9 cellular contexts compared by ENCODE assay signal in genomic region chr7:93663561-93664299, GRCh38.
"Had no signal": no experiment of that assay in that cellular context is flagged by ENCODE, and none has a peak within 500 bp of the region (broad histone marks: within the 10 kb centered on the region; RNA-seq: fewer than 3 reads in every experiment).

No MANE protein-coding gene starts in this region.

- H3K36me3 ChIP-seq: HAP-1 had no signal

- H3K4me2 ChIP-seq: GM23338 had no signal

- ATAC-seq: GM23338, HCT116, HepG2 had no signal

- H2AFZ ChIP-seq: GM23338 had no signal

- H3K27ac Mint-ChIP-seq: GM23338, HFFc6 had no signal

- FAIRE-seq: HepG2 had no signal

- H3K4me3 ChIP-seq: GM23338, HAP-1 had no signal

- H3K4me1 Mint-ChIP-seq: GM23338, IgD-negative memory B cell had no signal

- H3K9me3 Mint-ChIP-seq: HFFc6 had no signal

- H3K4me3 Mint-ChIP-seq: GM23338, HFFc6, IgD-negative memory B cell had no signal

- DNase-seq: H7, HFFc6, KBM-7 had no signal

- H3K4me1 ChIP-seq: HAP-1 had no signal

- H3K9me3 ChIP-seq: HAP-1 had no signal

- H3K27ac ChIP-seq: HL-60 had no signal
